Comparison of ENCODE assay signal across 19 cellular contexts in the genomic region with DNA sequence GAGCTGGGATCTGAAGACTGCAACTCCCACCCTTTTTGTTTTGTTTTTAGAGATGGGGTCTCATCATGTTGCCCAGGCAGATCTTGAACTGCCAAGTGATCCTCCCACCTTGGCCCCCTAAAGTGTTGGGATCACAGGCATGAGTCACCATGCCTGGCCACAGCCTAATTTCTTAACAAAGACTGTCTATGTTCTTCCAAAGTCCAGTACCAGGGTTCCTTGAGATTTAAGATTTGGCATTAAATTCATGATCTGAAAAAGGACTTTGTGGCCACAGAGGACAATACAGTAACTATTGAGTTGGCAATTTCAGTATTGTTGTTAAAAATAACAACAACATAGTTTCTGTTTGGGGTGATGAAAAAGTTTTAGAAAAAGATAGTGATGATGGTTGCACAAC.
"Had no signal": no experiment of that assay in that cellular context is flagged by ENCODE, and none has a peak within 500 bp of the region (broad histone marks: within the 10 kb centered on the region; RNA-seq: fewer than 3 reads in every experiment).

No MANE protein-coding gene starts in this region.

- DNase-seq: activated CD4-positive, alpha-beta T cell treated with anti-CD3 and anti-CD28 coated beads for 1 hour; activated CD4-positive, alpha-beta T cell treated with anti-CD3 and anti-CD28 coated beads, Interleukin-2, amount 50 U/mL, for 4 hours; activated naive CD4-positive, alpha-beta T cell treated with Interleukin-2 at 50 U/mL for 16 hours; activated T-cell treated with anti-CD3 and anti-CD28 coated beads for 4 hours; hippocampal formation; left ventricle myocardium inferior; mesenchymal stem cell; natural killer cell; retina; stimulated activated CD4-positive, alpha-beta T cell treated with anti-CD3 and anti-CD28 coated beads, Interleukin-4, amount 100 ng/mL, for 4 hours; stimulated activated CD8-positive, alpha-beta memory T cell treated with anti-CD3 and anti-CD28 coated beads, Interleukin-4, amount 100 ng/mL, for 48 hours; stimulated activated naive CD4-positive, alpha-beta T cell treated with Interleukin-2 at 50 U/mL for 16 hours; T-helper 9 cell; transverse colon had no signal

- H3K4me3 ChIP-seq: cardiac muscle cell, esophagus muscularis mucosa, left ventricle myocardium inferior, transverse colon, vagina had no signal

- H3K27ac ChIP-seq: cardiac muscle cell, esophagus muscularis mucosa, left ventricle myocardium inferior, neutrophil, parathyroid adenoma, transverse colon, vagina had no signal
